19 cellular contexts compared by ENCODE assay signal in the genomic region with DNA sequence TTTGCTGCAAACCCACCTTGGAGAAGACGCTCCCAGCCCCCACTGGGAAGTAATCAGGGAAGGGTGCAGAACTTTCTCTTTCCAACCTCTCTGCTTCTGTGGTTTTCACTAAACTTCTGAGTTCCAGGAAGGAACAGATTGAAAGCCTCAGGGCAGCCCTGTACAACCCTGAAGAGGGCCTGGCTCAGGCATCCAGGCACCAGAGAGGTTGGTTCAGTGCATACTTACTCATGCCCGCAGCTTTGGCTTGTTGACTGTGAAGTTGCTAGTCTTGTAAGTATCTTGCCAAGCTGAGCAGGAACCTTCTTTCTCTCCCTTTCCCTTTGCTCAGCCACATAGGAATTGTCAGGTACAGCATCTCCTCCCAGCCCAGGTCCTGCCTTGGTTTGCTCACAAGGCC.
A peak's percentile ranks its signal among the peaks of the same experiment; 100 is the strongest.
DNase-seq lines count a peak whose midpoint lies in the region; ATAC-seq and TF ChIP-seq lines count a peak whose summit lies in the region.
"Had no signal": no experiment of that assay in that cellular context is flagged by ENCODE, and none has a peak within 500 bp of the region (broad histone marks: within the 10 kb centered on the region; RNA-seq: fewer than 3 reads in every experiment).

No MANE protein-coding gene starts in this region.

- TF ChIP-seq POLR2A in suprapubic skin (IDR thresholded peaks at IDR 0.05): no peak

- peaks cover 23% of the 10 kb centered on the region for H3K4me1 ChIP-seq in PC-9 (replicated peaks; ENCODE audit: insufficient read depth)
- no peaks in the 10 kb centered on the region for H3K4me1 ChIP-seq in left lung
- H3K4me1 ChIP-seq in suprapubic skin: peaks cover 14% of the 10 kb centered on the region

- ATAC-seq in left lung: peak; percentile 35
- no peak for ATAC-seq in HG02610 (IDR thresholded peaks at IDR 0.05; ENCODE audit: unreplicated experiment)
- ATAC-seq: A549 had no signal

- intact Hi-C loops in PC-9 (cut with micrococcal nuclease; ENCODE audit: unreplicated experiment): no loop called here
- intact Hi-C loops in left lung (cut with DNase I): no loop called here

- TF ChIP-seq EP300 in suprapubic skin (IDR thresholded peaks at IDR 0.05): no peak

- no peak for TF ChIP-seq CTCF in PC-9 (conservative IDR thresholded peaks at IDR 0.05)
- TF ChIP-seq CTCF in epithelial cell of esophagus (IDR thresholded peaks at IDR 0.05; ENCODE audit: insufficient read depth, low read depth, low read length, missing control alignments): no peak
- TF ChIP-seq CTCF in left lung (IDR thresholded peaks at IDR 0.05): no peak
- no peak for TF ChIP-seq CTCF in suprapubic skin (IDR thresholded peaks at IDR 0.05)

- H3K79me2 ChIP-seq in PC-9 (ENCODE audit: low read depth): no peaks in the 10 kb centered on the region

- H4K20me1 ChIP-seq in PC-9 (ENCODE audit: insufficient read depth): no peaks in the 10 kb centered on the region

- H2AFZ ChIP-seq in PC-9: no peak overlapping the region

- no TSS peak for BruUV-seq in PC-9 (replicated peaks; lab: Mats Ljungman, UMichigan)

- H3K4me3 ChIP-seq in PC-9: no peak overlapping the region
- H3K4me3 ChIP-seq in epithelial cell of esophagus (ENCODE audit: low read length): no peak overlapping the region
- no peak overlapping the region for H3K4me3 ChIP-seq in left lung
- no peak overlapping the region for H3K4me3 ChIP-seq in suprapubic skin
- H3K4me3 ChIP-seq: A549, MG63, SJSA1 had no signal

- H3K36me3 ChIP-seq in PC-9 (ENCODE audit: low read depth) (no peaks in the 10 kb centered on the region), left lung (no peaks in the 10 kb centered on the region), suprapubic skin (no peaks in the 10 kb centered on the region)
- H3K36me3 ChIP-seq: MG63, SJSA1 had no signal

- CTCF ChIA-PET in PC-9 (lab: Charles Lee): no interaction called here

- POLR2A ChIA-PET in PC-9 (lab: Charles Lee; ENCODE audit: unreplicated experiment): no interaction called here

- H3K9me3 ChIP-seq in PC-9 (ENCODE audit: insufficient read depth, low read depth) (no peaks in the 10 kb centered on the region), left lung (no peaks in the 10 kb centered on the region), suprapubic skin (no peaks in the 10 kb centered on the region)
- H3K9me3 ChIP-seq: A549, MG63, SJSA1 had no signal

- WGBS in suprapubic skin: 51% methylated on average over 2 of the region's 2 CpGs

- peak overlapping the region; percentile 61 for H3K4me2 ChIP-seq in PC-9
- H3K4me2 ChIP-seq: A549 had no signal

- H3F3A ChIP-seq in PC-9 (ENCODE audit: insufficient read depth, low read depth): peaks cover 4% of the 10 kb centered on the region; the same call in 1 of the 2 replicates

- H3K27ac ChIP-seq in PC-9 (peak overlapping the region; percentile 72), left lung (no peak overlapping the region), suprapubic skin (peak overlapping the region; percentile 73)
- H3K27ac ChIP-seq: A549, RWPE1, SJSA1 had no signal

- no peaks in the 10 kb centered on the region for H3K9me2 ChIP-seq in PC-9 (ENCODE audit: insufficient read depth)

- peak in 1 of 2 experiments; percentile 77 for DNase-seq in PC-9
- peak; percentile 71 for DNase-seq in epithelial cell of esophagus (ENCODE audit: low read depth)
- no peak for DNase-seq in left lung
- no peak for DNase-seq in suprapubic skin (ENCODE audit: low spot score in 2 of 2)
- no peak for DNase-seq in MV-4-11 (lab: John Stamatoyannopoulos, UW)
- DNase-seq in activated CD4-positive, alpha-beta T cell treated with anti-CD3 and anti-CD28 coated beads for 48 hours: no peak
- DNase-seq in DMS79 treated with DMSO at 0.1 percent for 48 hours (lab: John Stamatoyannopoulos, UW): no peak
- DNase-seq: DMS79, Karpas-422, MG63, NCI-H1092, NCI-H146, NCI-H2029, NCI-H2227 treated with DMSO at 0.1 percent for 48 hours, NCI-H510A had no signal

- H3K27me3 ChIP-seq in PC-9 (ENCODE audit: insufficient read depth, low read depth) (no peaks in the 10 kb centered on the region), left lung (peaks cover 0 to 6% of the 10 kb centered on the region in 2 donors), suprapubic skin (peaks cover 11% of the 10 kb centered on the region)
- H3K27me3 ChIP-seq: MG63 had no signal

Comparison
In these comparisons a context has a peak if more than half of its experiments do, and no peak if none do; other contexts are left out.
1. H3K27ac ChIP-seq: peak in PC-9 (single experiment) and suprapubic skin (single experiment); none in left lung (0 of 2).